Comparison of ENCODE assay signal across 15 cellular contexts in genomic region chr10:34031410-34031809, GRCh38.
DNase-seq lines count a peak whose midpoint lies in the region; ATAC-seq and TF ChIP-seq lines count a peak whose summit lies in the region.
"Had no signal": no experiment of that assay in that cellular context is flagged by ENCODE, and none has a peak within 500 bp of the region (broad histone marks: within the 10 kb centered on the region; RNA-seq: fewer than 3 reads in every experiment).

No MANE protein-coding gene starts in this region.

- H3K27me3 ChIP-seq in right atrium auricular region: no peaks in the 10 kb centered on the region
- no peaks in the 10 kb centered on the region for H3K27me3 ChIP-seq in thoracic aorta (replicated peaks; ENCODE audit: insufficient read depth)
- no peaks in the 10 kb centered on the region for H3K27me3 ChIP-seq in SJCRH30

- intact Hi-C loops in MCF 10A (cut with micrococcal nuclease): loop anchor here (10.0 kb wide), 1 partner anchor 697 kb away; the partner anchor contains the start of gene NRP1

- no peaks in the 10 kb centered on the region for H3K36me3 Mint-ChIP-seq in MCF 10A (ENCODE audit: insufficient read depth, unreplicated experiment)
- H3K36me3 Mint-ChIP-seq: memory B cell had no signal

- peaks cover 20% of the 10 kb centered on the region for H3K4me1 Mint-ChIP-seq in MCF 10A (ENCODE audit: insufficient read depth, unreplicated experiment)
- H3K4me1 Mint-ChIP-seq: memory B cell had no signal

- H3K9me3 Mint-ChIP-seq in MCF 10A (ENCODE audit: unreplicated experiment): no peaks in the 10 kb centered on the region
- H3K9me3 Mint-ChIP-seq: memory B cell had no signal

- no peak overlapping the region for H3K4me3 Mint-ChIP-seq in MCF 10A (ENCODE audit: unreplicated experiment)
- H3K4me3 Mint-ChIP-seq: memory B cell had no signal

- no peaks in the 10 kb centered on the region for H3K27me3 Mint-ChIP-seq in MCF 10A (ENCODE audit: insufficient read depth, unreplicated experiment)
- H3K27me3 Mint-ChIP-seq: memory B cell had no signal

- peak overlapping the region in 1 of 2 donors; percentile 28 for H3K27ac ChIP-seq in right atrium auricular region
- no peak overlapping the region for H3K27ac ChIP-seq in thoracic aorta
- no peak overlapping the region for H3K27ac ChIP-seq in SJCRH30
- H3K27ac ChIP-seq: WERI-Rb-1 had no signal

- ATAC-seq in thoracic aorta (ENCODE audit: insufficient number of reproducible peaks, low FRiP score, low read depth): no peak
- ATAC-seq in HG03108 (IDR thresholded peaks at IDR 0.05; ENCODE audit: unreplicated experiment): no peak

- CTCF ChIA-PET in MCF 10A (lab: Yijun Ruan, JAX): interaction anchor here (0.6 kb wide), 1 partner anchor 1381 kb away, joined by 3 read pairs; no protein-coding TSS in a partner anchor

- H3K9me3 ChIP-seq in right atrium auricular region (no peaks in the 10 kb centered on the region), thoracic aorta (no peaks in the 10 kb centered on the region), SJCRH30 (replicated peaks) (no peaks in the 10 kb centered on the region)

- DNase-seq in HCEC 1CT: peak; percentile 69
- peak; percentile 81 for DNase-seq in MCF 10A (ENCODE audit: unreplicated experiment)
- peak; percentile 82 for DNase-seq in right atrium auricular region (ENCODE audit: low spot score)
- DNase-seq in thoracic aorta (ENCODE audit: low spot score): peak; percentile 37
- DNase-seq in SJCRH30: no peak
- DNase-seq in Kasumi-1 (lab: John Stamatoyannopoulos, UW): no peak
- no peak for DNase-seq in stimulated activated CD4-positive, alpha-beta T cell treated with anti-CD3 and anti-CD28 coated beads, Interleukin-2, amount 100 ng/mL, for 48 hours
- DNase-seq: COR-L47, foreskin melanocyte, NCI-H510A, SIG-M5, WERI-Rb-1 had no signal

- TF ChIP-seq CTCF in MCF 10A (IDR thresholded peaks at IDR 0.05; ENCODE audit: unreplicated experiment) (no peak), right atrium auricular region (IDR thresholded peaks at IDR 0.05) (no peak), thoracic aorta (IDR thresholded peaks at IDR 0.05) (no peak)

- POLR2A ChIA-PET in MCF 10A (lab: Yijun Ruan, JAX): no interaction called here

- peak overlapping the region; percentile 59 for H3K27ac Mint-ChIP-seq in MCF 10A (ENCODE audit: low read depth, unreplicated experiment)
- H3K27ac Mint-ChIP-seq: memory B cell, progenitor cell of endocrine pancreas had no signal

- H3K4me3 ChIP-seq in right atrium auricular region (no peak overlapping the region), thoracic aorta (no peak overlapping the region), SJCRH30 (no peak overlapping the region)

- H3K4me1 ChIP-seq in right atrium auricular region (peaks cover 0 to 11% of the 10 kb centered on the region in 2 donors), thoracic aorta (ENCODE audit: control insufficient read depth in 1 of 2, low read depth in 2 of 2) (peaks cover 4 to 17% of the 10 kb centered on the region in 2 donors), SJCRH30 (no peaks in the 10 kb centered on the region)

- H3K36me3 ChIP-seq in right atrium auricular region (no peaks in the 10 kb centered on the region), thoracic aorta (no peaks in the 10 kb centered on the region), SJCRH30 (no peaks in the 10 kb centered on the region)
- H3K36me3 ChIP-seq: WERI-Rb-1 had no signal

- no TSS peak for BruUV-seq in MCF 10A (replicated peaks; lab: Mats Ljungman, UMichigan)

Comparison
In these comparisons a context has a peak if more than half of its experiments do, and no peak if none do; other contexts are left out.
1. DNase-seq: peak in HCEC 1CT (single experiment), MCF 10A (single experiment), right atrium auricular region (single experiment) and thoracic aorta (single experiment); none in SJCRH30 (0 of 2), Kasumi-1 (0 of 2) and stimulated activated CD4-positive, alpha-beta T cell treated with anti-CD3 and anti-CD28 coated beads, Interleukin-2, amount 100 ng/mL, for 48 hours (0 of 2).